In genomic region chr20:54062812-54063280, GRCh38 we compare ENCODE assay signal across 10 cellular contexts. TPM values are rescaled to one million over a fixed set of nuclear protein-coding genes. Genes with fewer than 3 reads are reported as not detected.
DNase-seq lines count a peak whose midpoint lies in the region; FAIRE-seq and TF ChIP-seq lines count a peak whose summit lies in the region.
"Had no signal": no experiment of that assay in that cellular context is flagged by ENCODE, and none has a peak within 500 bp of the region (broad histone marks: within the 10 kb centered on the region; RNA-seq: fewer than 3 reads in every experiment).

No MANE protein-coding gene starts in this region.

- peaks cover 23 to 25% of the 10 kb centered on the region in 2 donors for H3K4me1 Mint-ChIP-seq in immature natural killer cell

- DNase-seq in NCI-H146 (lab: John Stamatoyannopoulos, UW) (peak; percentile 4), NCI-H146 treated with DMSO at 0.1 percent for 48 hours (lab: John Stamatoyannopoulos, UW; ENCODE audit: unreplicated experiment) (no peak), HFF-Myc (ENCODE audit: extremely low read depth, low read depth) (peak; percentile 26), NCI-H2227 (lab: John Stamatoyannopoulos, UW; ENCODE audit: unreplicated experiment) (peak; percentile 60), astrocyte of the cerebellum (ENCODE audit: low read depth) (no peak), immature natural killer cell (peak; percentile 12 to 33 (median 29)), tibial artery (no peak), H54 (ENCODE audit: insufficient read length, low spot score) (no peak)

- TF ChIP-seq CTCF in HFF-Myc (IDR thresholded peaks at IDR 0.05; ENCODE audit: low read depth, low read length, missing control alignments) (peak; percentile 60), astrocyte of the cerebellum (IDR thresholded peaks at IDR 0.05; ENCODE audit: low read depth, low read length, missing control alignments) (peak; percentile 66), tibial artery (IDR thresholded peaks at IDR 0.05) (peak; percentile 28 to 36)

- H3K9me3 Mint-ChIP-seq in immature natural killer cell = no peaks in the 10 kb centered on the region
- H3K9me3 Mint-ChIP-seq: activated naive CD4-positive, alpha-beta T cell treated with anti-CD3 and anti-CD28 coated beads, Interleukin-2, amount 50 U/mL, for 24 hours had no signal

- H3K4me1 ChIP-seq in tibial artery = no peaks in the 10 kb centered on the region

- no peak for TF ChIP-seq POLR2A in H54 (IDR thresholded peaks at IDR 0.05; ENCODE audit: low read depth, low read length)

- no peak for FAIRE-seq in H54 (lab: Jason Lieb, UNC)

- H3K4me3 Mint-ChIP-seq in immature natural killer cell = peak overlapping the region in 1 of 5 donors; percentile 32
- H3K4me3 Mint-ChIP-seq: activated naive CD4-positive, alpha-beta T cell treated with anti-CD3 and anti-CD28 coated beads, Interleukin-2, amount 50 U/mL, for 24 hours had no signal

- peaks cover 0 to 4% (median 0%) of the 10 kb centered on the region in 3 donors for H3K27me3 Mint-ChIP-seq in immature natural killer cell (ENCODE audit: low read depth in 3 of 3)

- intact Hi-C loops in tibial artery (cut with DNase I; ENCODE audit: low total_unique reads) = no loop called here

- H3K27ac ChIP-seq in tibial artery = no peak overlapping the region
- H3K27ac ChIP-seq: BLaER1 treated with 17β-estradiol and CSF1 and Interleukin-3, amounts not matched to agents 10 nM and 100 nM had no signal

- H3K36me3 ChIP-seq in tibial artery = no peaks in the 10 kb centered on the region
- H3K36me3 ChIP-seq: BLaER1 treated with 17β-estradiol and CSF1 and Interleukin-3, amounts not matched to agents 10 nM and 100 nM had no signal

- in situ Hi-C loops in astrocyte of the cerebellum (cut with HindIII; ENCODE audit: low sequenced_read_pairs) = loop anchor here (10.0 kb wide), 1 partner anchor 398 kb away; no protein-coding TSS in a partner anchor

- peak overlapping the region in 2 of 6 donors; percentile 14 to 40 for H3K27ac Mint-ChIP-seq in immature natural killer cell
- H3K27ac Mint-ChIP-seq: activated naive CD4-positive, alpha-beta T cell treated with anti-CD3 and anti-CD28 coated beads, Interleukin-2, amount 50 U/mL, for 24 hours had no signal

- H3K4me3 ChIP-seq in HFF-Myc (replicated peaks; ENCODE audit: low read depth, low read length) (no peak overlapping the region), astrocyte of the cerebellum (ENCODE audit: low read depth, low read length) (no peak overlapping the region), tibial artery (no peak overlapping the region)
- H3K4me3 ChIP-seq: BLaER1 treated with 17β-estradiol and CSF1 and Interleukin-3, amounts not matched to agents 10 nM and 100 nM had no signal

- H3K9me3 ChIP-seq in tibial artery = no peaks in the 10 kb centered on the region

- peaks cover 0 to 9% of the 10 kb centered on the region in 2 donors for H3K27me3 ChIP-seq in tibial artery
- H3K27me3 ChIP-seq: BLaER1 treated with 17β-estradiol and CSF1 and Interleukin-3, amounts not matched to agents 10 nM and 100 nM had no signal

- no peaks in the 10 kb centered on the region for H3K36me3 Mint-ChIP-seq in immature natural killer cell
- H3K36me3 Mint-ChIP-seq: activated naive CD4-positive, alpha-beta T cell treated with anti-CD3 and anti-CD28 coated beads, Interleukin-2, amount 50 U/mL, for 24 hours had no signal

RNA-seq across cellular contexts. Expression of gene BCAS1, which starts 7.5 kb away (rescaled TPM):
- polyA plus RNA-seq in immature natural killer cell = under 1 TPM in 2 of 3 donors, not detected in 1; 0.56 to 0.57 TPM

Comparison
In these comparisons a context has a peak if more than half of its experiments do, and no peak if none do; other contexts are left out.
1. DNase-seq: peak in NCI-H146 (single experiment), HFF-Myc (single experiment), NCI-H2227 (single experiment) and immature natural killer cell (3 of 3); none in NCI-H146 treated with DMSO at 0.1 percent for 48 hours (single experiment), astrocyte of the cerebellum (single experiment), tibial artery (0 of 2) and H54 (single experiment).
2. Peak in every context shown above with its lines, with median percentiles within 50 percentile points of each other: CTCF ChIP-seq.